ENCODE assay signal across 5 cellular contexts in genomic region chr21:43169230-43169886, GRCh38. TPM values are rescaled to one million over a fixed set of nuclear protein-coding genes. Genes with fewer than 3 reads are reported as not detected.
"Had no signal": no experiment of that assay in that cellular context is flagged by ENCODE, and none has a peak within 500 bp of the region (broad histone marks: within the 10 kb centered on the region; RNA-seq: fewer than 3 reads in every experiment).

No MANE protein-coding gene starts in this region.

RNA-seq across cellular contexts. Expression of gene CRYAA, which starts 0.6 kb away (rescaled TPM):
- total RNA-seq: GM23248, H4, H7, HFFc6, HT1080 had no signal
